ENCODE assay signal across 28 cellular contexts in the genomic region with DNA sequence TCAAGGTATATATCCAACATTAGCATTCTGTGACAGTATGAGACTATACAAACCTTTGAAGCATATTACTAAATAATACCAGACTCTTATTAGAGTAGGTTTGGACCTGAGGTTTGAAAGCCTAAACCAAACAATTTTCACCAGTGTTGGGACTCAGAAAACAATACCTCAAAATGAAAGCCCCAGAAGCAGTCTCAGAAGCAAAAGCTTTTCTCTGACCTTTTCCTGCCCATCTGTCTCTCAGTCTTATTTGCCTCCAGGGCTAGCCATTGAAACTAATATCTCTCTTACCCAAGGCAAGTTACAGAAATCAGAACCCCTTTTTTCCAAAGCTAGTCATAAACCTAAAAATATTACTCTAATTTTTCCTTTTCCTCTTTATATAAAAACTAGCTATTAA.
DNase-seq lines count a peak whose midpoint lies in the region; ATAC-seq lines count a peak whose summit lies in the region.
"Had no signal": no experiment of that assay in that cellular context is flagged by ENCODE, and none has a peak within 500 bp of the region (broad histone marks: within the 10 kb centered on the region; RNA-seq: fewer than 3 reads in every experiment).

No MANE protein-coding gene starts in this region.

- no peak overlapping the region for H3K4me3 Mint-ChIP-seq in activated T-cell treated with anti-CD3 and anti-CD28 coated beads, Interleukin-2, amount 50 U/mL, for 24 hours
- H3K4me3 Mint-ChIP-seq: activated T-cell treated with anti-CD3 and anti-CD28 coated beads, Interleukin-2, amount 50 U/mL, for 4 hours; memory B cell; neural crest cell had no signal

- ATAC-seq in GM18861 (IDR thresholded peaks at IDR 0.05; ENCODE audit: unreplicated experiment) (peak; percentile 43), GM19455 (IDR thresholded peaks at IDR 0.05; ENCODE audit: unreplicated experiment) (peak; percentile 60), HG02938 (IDR thresholded peaks at IDR 0.05; ENCODE audit: unreplicated experiment) (peak; percentile 61), HG02981 (IDR thresholded peaks at IDR 0.05; ENCODE audit: unreplicated experiment) (no peak), left lobe of liver (no peak)
- ATAC-seq: activated T-cell treated with anti-CD3 and anti-CD28 coated beads, Interleukin-2, amount 50 U/mL, for 4 hours; body of pancreas; pancreas had no signal

- H3K27me3 Mint-ChIP-seq in activated T-cell treated with anti-CD3 and anti-CD28 coated beads, Interleukin-2, amount 50 U/mL, for 24 hours, result peaks cover 8% of the 10 kb centered on the region
- H3K27me3 Mint-ChIP-seq: memory B cell had no signal

- H3K36me3 Mint-ChIP-seq in activated T-cell treated with anti-CD3 and anti-CD28 coated beads, Interleukin-2, amount 50 U/mL, for 24 hours (ENCODE audit: low read depth), result no peaks in the 10 kb centered on the region
- H3K36me3 Mint-ChIP-seq: memory B cell had no signal

- DNase-seq in NCI-H69 (lab: John Stamatoyannopoulos, UW) (peak; percentile 43), Ammon's horn (ENCODE audit: low spot score) (no peak), left lobe of liver (ENCODE audit: low spot score) (no peak)
- no peak for DNase-seq in activated T-cell treated with anti-CD3 and anti-CD28 coated beads, Interleukin-2, amount 50 U/mL, for 24 hours
- DNase-seq: ACHN; activated CD4-positive, alpha-beta T cell treated with anti-CD3 and anti-CD28 coated beads for 48 hours; activated T-cell treated with anti-CD3 and anti-CD28 coated beads, Interleukin-2, amount 50 U/mL, for 4 hours; body of pancreas; cerebellar nuclear complex; COR-L47; DMS79; GDM1; NCI-H1048; NCI-H1694 treated with DMSO at 0.1 percent for 48 hours; NCI-H2171; NCI-H510A treated with DMSO at 0.1 percent for 48 hours; pancreas; retina; SHP77; small intestine; stimulated activated CD4-positive, alpha-beta T cell treated with anti-CD3 and anti-CD28 coated beads, Interleukin-2, amount 100 ng/mL, for 24 hours; stomach had no signal

- H3K27ac Mint-ChIP-seq in activated T-cell treated with anti-CD3 and anti-CD28 coated beads, Interleukin-2, amount 50 U/mL, for 24 hours, result no peak overlapping the region
- H3K27ac Mint-ChIP-seq: memory B cell had no signal

- H3K9me3 Mint-ChIP-seq in activated T-cell treated with anti-CD3 and anti-CD28 coated beads, Interleukin-2, amount 50 U/mL, for 24 hours, result no peaks in the 10 kb centered on the region
- H3K9me3 Mint-ChIP-seq: activated T-cell treated with anti-CD3 and anti-CD28 coated beads, Interleukin-2, amount 50 U/mL, for 4 hours; memory B cell had no signal

- H3K4me1 Mint-ChIP-seq in activated T-cell treated with anti-CD3 and anti-CD28 coated beads, Interleukin-2, amount 50 U/mL, for 24 hours (ENCODE audit: low read depth), result peaks cover 8% of the 10 kb centered on the region

Comparison
In these comparisons a context has a peak if more than half of its experiments do, and no peak if none do; other contexts are left out.
1. ATAC-seq: peak in GM18861 (single experiment), GM19455 (single experiment) and HG02938 (single experiment); none in HG02981 (single experiment) and left lobe of liver (single experiment).